In genomic region chr5:113489299-113489698, GRCh38 we compare ENCODE assay signal across 8 cellular contexts. TPM values are rescaled to one million over a fixed set of nuclear protein-coding genes. Genes with fewer than 3 reads are reported as not detected.
DNase-seq lines count a peak whose midpoint lies in the region; ATAC-seq and TF ChIP-seq lines count a peak whose summit lies in the region.

No MANE protein-coding gene starts in this region.

- H3K27me3 Mint-ChIP-seq in activated CD4-positive, alpha-beta T cell treated with anti-CD3 and anti-CD28 coated beads, Interleukin-2, amount 10 ng/mL, durations not matched to agents 24 days and 14 days = peaks cover 75% of the 10 kb centered on the region
- peaks cover 38% of the 10 kb centered on the region for H3K27me3 Mint-ChIP-seq in T-helper 17 cell

- WGBS in spleen, 5 donors = 17 to 47% (median 26%) methylated on average over 3 of the region's 3 CpGs

- peak overlapping the region; percentile 85 for H3K4me3 Mint-ChIP-seq in activated CD4-positive, alpha-beta T cell treated with anti-CD3 and anti-CD28 coated beads, Interleukin-2, amount 10 ng/mL, durations not matched to agents 24 days and 14 days
- H3K4me3 Mint-ChIP-seq in T-helper 17 cell = peak overlapping the region; percentile 92

- peaks cover 6% of the 10 kb centered on the region for H3K36me3 Mint-ChIP-seq in activated CD4-positive, alpha-beta T cell treated with anti-CD3 and anti-CD28 coated beads, Interleukin-2, amount 10 ng/mL, durations not matched to agents 24 days and 14 days (ENCODE audit: low read depth)
- no peaks in the 10 kb centered on the region for H3K36me3 Mint-ChIP-seq in T-helper 17 cell (ENCODE audit: low read depth)

- no peak overlapping the region for H3K4me3 ChIP-seq in fibroblast of villous mesenchyme (ENCODE audit: low read depth, low read length)
- H3K4me3 ChIP-seq in spleen = peak overlapping the region in 1 of 8 donors; percentile 77

- DNase-seq in activated CD4-positive, alpha-beta T cell treated with anti-CD3 and anti-CD28 coated beads, Interleukin-2, amount 10 ng/mL, durations not matched to agents 24 days and 14 days = peak; percentile 72
- DNase-seq in activated CD4-positive, alpha-beta T cell treated with anti-CD3 and anti-CD28 coated beads, Interleukin-2, amount 50 U/mL, for 48 hours = no peak
- DNase-seq in T-helper 17 cell (no peak), fibroblast of villous mesenchyme (ENCODE audit: low read depth) (peak; percentile 99), spleen (no peak), NCI-H1417 (lab: John Stamatoyannopoulos, UW) (no peak)
- DNase-seq in stimulated activated naive CD8-positive, alpha-beta T cell treated with anti-CD3 and anti-CD28 coated beads, Interleukin-15, Interleukin-2, amounts not matched to agents 100 U/mL and 50 U/mL, for 24 hours = peak; percentile 9

- peak; percentile 53 for ATAC-seq in HG03175 (IDR thresholded peaks at IDR 0.05; ENCODE audit: unreplicated experiment)
- peak; percentile 78 for ATAC-seq in T-helper 17 cell
- peak; percentile 73 for ATAC-seq in stimulated activated naive CD8-positive, alpha-beta T cell treated with anti-CD3 and anti-CD28 coated beads, Interleukin-15, Interleukin-2, amounts not matched to agents 100 U/mL and 50 U/mL, for 24 hours

- H3K4me1 ChIP-seq in spleen = peaks cover 0 to 25% (median 21%) of the 10 kb centered on the region in 6 donors

- TF ChIP-seq POLR2A in spleen (IDR thresholded peaks at IDR 0.05) = no peak

- H3K9me3 ChIP-seq in T-helper 17 cell (ENCODE audit: control insufficient read depth, low read length, poor library complexity, severe bottlenecking) = peaks cover 7% of the 10 kb centered on the region
- peaks cover 8 to 24% (median 18%) of the 10 kb centered on the region in 8 donors for H3K9me3 ChIP-seq in spleen

- H3K4me1 Mint-ChIP-seq in activated CD4-positive, alpha-beta T cell treated with anti-CD3 and anti-CD28 coated beads, Interleukin-2, amount 10 ng/mL, durations not matched to agents 24 days and 14 days = peaks cover 16% of the 10 kb centered on the region
- H3K4me1 Mint-ChIP-seq in T-helper 17 cell = peaks cover 13% of the 10 kb centered on the region

- intact Hi-C loops in activated CD4-positive, alpha-beta T cell treated with anti-CD3 and anti-CD28 coated beads, Interleukin-2, amount 10 ng/mL, durations not matched to agents 24 days and 14 days (cut with micrococcal nuclease) = loop anchor here (2.0 kb wide), 1 partner anchor 24 kb away; the partner anchor contains the start of gene YTHDC2
- intact Hi-C loops in spleen (cut with DNase I; ENCODE audit: low total_unique reads) = no loop called here

- no peak overlapping the region for H3K27ac ChIP-seq in spleen

- peak overlapping the region; percentile 43 for H3K27ac Mint-ChIP-seq in activated CD4-positive, alpha-beta T cell treated with anti-CD3 and anti-CD28 coated beads, Interleukin-2, amount 10 ng/mL, durations not matched to agents 24 days and 14 days
- no peak overlapping the region for H3K27ac Mint-ChIP-seq in T-helper 17 cell

- no peak for TF ChIP-seq CTCF in fibroblast of villous mesenchyme (IDR thresholded peaks at IDR 0.05; ENCODE audit: insufficient read depth, low read depth, low read length)
- no peak for TF ChIP-seq CTCF in spleen (IDR thresholded peaks at IDR 0.05 in 8 of 11, conservative IDR thresholded peaks at IDR 0.05 in 3 of 11)

- peaks cover 25% of the 10 kb centered on the region for H3K9me3 Mint-ChIP-seq in activated CD4-positive, alpha-beta T cell treated with anti-CD3 and anti-CD28 coated beads, Interleukin-2, amount 10 ng/mL, durations not matched to agents 24 days and 14 days

- H3K27me3 ChIP-seq in spleen (replicated peaks in 1 of 7) = peaks cover 0 to 89% (median 49%) of the 10 kb centered on the region in 7 donors

- H3K36me3 ChIP-seq in spleen = no peaks in the 10 kb centered on the region

RNA-seq across cellular contexts. Expression of gene MCC, which starts 1.0 kb away (rescaled TPM):
- total RNA-seq in activated CD4-positive, alpha-beta T cell treated with anti-CD3 and anti-CD28 coated beads, Interleukin-2, amount 10 ng/mL, durations not matched to agents 24 days and 14 days = 1.0 and 1.1 TPM in 2 replicates
- total RNA-seq in T-helper 17 cell = 1 to 10 TPM; 2.2 to 4.4 TPM
- 25.4 and 37.6 TPM in 2 replicates for total RNA-seq in fibroblast of villous mesenchyme
- total RNA-seq in spleen = 10 to 100 TPM; 13.9 to 32.8 (median 17.6) TPM
- polyA plus RNA-seq in spleen = 1 to 10 TPM; 1.3 to 2.1 (median 1.6) TPM

RNA-seq across cellular contexts. Expression of gene YTHDC2, which starts 24.2 kb away (rescaled TPM):
- total RNA-seq in activated CD4-positive, alpha-beta T cell treated with anti-CD3 and anti-CD28 coated beads, Interleukin-2, amount 10 ng/mL, durations not matched to agents 24 days and 14 days = 26.0 and 26.3 TPM in 2 replicates
- total RNA-seq in T-helper 17 cell (10 to 100 TPM; 42.5 to 46.9 TPM), fibroblast of villous mesenchyme (31.1 and 32.2 TPM in 2 replicates), spleen (10 to 100 TPM; 27.9 to 52.2 (median 38.6) TPM)
- 10 to 100 TPM in 2 of 3 donors, 1 to 10 TPM in 1; 9.3 to 12.6 (median 12.1) TPM for polyA plus RNA-seq in spleen

RNA-seq across cellular contexts. Expression of gene TSSK1B, which starts 54.5 kb away (rescaled TPM):
- not detected in 2 replicates for total RNA-seq in activated CD4-positive, alpha-beta T cell treated with anti-CD3 and anti-CD28 coated beads, Interleukin-2, amount 10 ng/mL, durations not matched to agents 24 days and 14 days
- total RNA-seq in T-helper 17 cell = not detected
- total RNA-seq in fibroblast of villous mesenchyme = 0.43 and 0.64 TPM in 2 replicates
- total RNA-seq in spleen = not detected
- not detected for polyA plus RNA-seq in spleen

Comparison
In these comparisons a context has a peak if more than half of its experiments do, and no peak if none do; other contexts are left out.
1. DNase-seq: peak in activated CD4-positive, alpha-beta T cell treated with anti-CD3 and anti-CD28 coated beads, Interleukin-2, amount 10 ng/mL, durations not matched to agents 24 days and 14 days (single experiment), fibroblast of villous mesenchyme (single experiment) and stimulated activated naive CD8-positive, alpha-beta T cell treated with anti-CD3 and anti-CD28 coated beads, Interleukin-15, Interleukin-2, amounts not matched to agents 100 U/mL and 50 U/mL, for 24 hours (single experiment); none in activated CD4-positive, alpha-beta T cell treated with anti-CD3 and anti-CD28 coated beads, Interleukin-2, amount 50 U/mL, for 48 hours (0 of 2), T-helper 17 cell (0 of 3), spleen (single experiment) and NCI-H1417 (0 of 3).
2. Peak in every context shown above with its lines, with median percentiles within 50 percentile points of each other: ATAC-seq.